In genomic region chr1:116485071-116485735, GRCh38 we compare ENCODE assay signal across 1 cellular context.
TF ChIP-seq lines count a peak whose summit lies in the region.

No MANE protein-coding gene starts in this region.

TF ChIP-seq in HepG2, 621 proteins besides CTCF, POLR2A, EP300 and RAD21 (continued from another document and continues in another):
- TF ChIP-seq ZBED4 (CRISPR knock-in tag; IDR thresholded peaks at IDR 0.05; ENCODE audit: borderline replicate concordance), result peak; percentile 41; the same call in 1 of the 2 replicates
- no peak for TF ChIP-seq ZNF737 (CRISPR knock-in tag; IDR thresholded peaks at IDR 0.05; ENCODE audit: borderline replicate concordance)
- TF ChIP-seq MAFG (CRISPR knock-in tag; IDR thresholded peaks at IDR 0.05), result no peak
- 0 out of 2 replicates have a peak, but pooled peaks have one; percentile 27 for TF ChIP-seq HNF4G (IDR thresholded peaks at IDR 0.05; ENCODE audit: borderline replicate concordance, low read depth, low read length)
- peak; percentile 64; the same call in 1 of the 2 replicates for TF ChIP-seq HNF4G (CRISPR knock-in tag; IDR thresholded peaks at IDR 0.05; ENCODE audit: borderline replicate concordance, low read depth)
- TF ChIP-seq RBAK (CRISPR knock-in tag; IDR thresholded peaks at IDR 0.05), result no peak
- peak; percentile 72 for TF ChIP-seq BCL6 (CRISPR knock-in tag; IDR thresholded peaks at IDR 0.05)
- TF ChIP-seq ZNF224 (CRISPR knock-in tag; IDR thresholded peaks at IDR 0.05), result no peak
- no peak for TF ChIP-seq ZNF577 (CRISPR knock-in tag; IDR thresholded peaks at IDR 0.05; ENCODE audit: borderline replicate concordance, low read depth)
- no peak for TF ChIP-seq ZNF33B (CRISPR knock-in tag; IDR thresholded peaks at IDR 0.05)
- TF ChIP-seq ZNF766 (CRISPR knock-in tag; IDR thresholded peaks at IDR 0.05; ENCODE audit: borderline replicate concordance), result no peak
- no peak for TF ChIP-seq ZBTB43 (CRISPR knock-in tag; conservative IDR thresholded peaks at IDR 0.05)
- peak; percentile 97 for TF ChIP-seq SMC3 (IDR thresholded peaks at IDR 0.05; ENCODE audit: low read length)
- TF ChIP-seq ZNF547 (CRISPR knock-in tag; IDR thresholded peaks at IDR 0.05), result no peak
- TF ChIP-seq, protein P1, sequence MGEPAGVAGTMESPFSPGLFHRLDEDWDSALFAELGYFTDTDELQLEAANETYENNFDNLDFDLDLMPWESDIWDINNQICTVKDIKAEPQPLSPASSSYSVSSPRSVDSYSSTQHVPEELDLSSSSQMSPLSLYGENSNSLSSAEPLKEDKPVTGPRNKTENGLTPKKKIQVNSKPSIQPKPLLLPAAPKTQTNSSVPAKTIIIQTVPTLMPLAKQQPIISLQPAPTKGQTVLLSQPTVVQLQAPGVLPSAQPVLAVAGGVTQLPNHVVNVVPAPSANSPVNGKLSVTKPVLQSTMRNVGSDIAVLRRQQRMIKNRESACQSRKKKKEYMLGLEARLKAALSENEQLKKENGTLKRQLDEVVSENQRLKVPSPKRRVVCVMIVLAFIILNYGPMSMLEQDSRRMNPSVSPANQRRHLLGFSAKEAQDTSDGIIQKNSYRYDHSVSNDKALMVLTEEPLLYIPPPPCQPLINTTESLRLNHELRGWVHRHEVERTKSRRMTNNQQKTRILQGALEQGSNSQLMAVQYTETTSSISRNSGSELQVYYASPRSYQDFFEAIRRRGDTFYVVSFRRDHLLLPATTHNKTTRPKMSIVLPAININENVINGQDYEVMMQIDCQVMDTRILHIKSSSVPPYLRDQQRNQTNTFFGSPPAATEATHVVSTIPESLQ (CRISPR knock-in tag; conservative IDR thresholded peaks at IDR 0.05), result no peak
- peak; percentile 76 for TF ChIP-seq ZFY (CRISPR knock-in tag; IDR thresholded peaks at IDR 0.05)
- TF ChIP-seq RFXAP (CRISPR knock-in tag; IDR thresholded peaks at IDR 0.05; ENCODE audit: borderline replicate concordance), result no peak; the same call in 1 of the 2 replicates
- no peak for TF ChIP-seq NFYC (CRISPR knock-in tag; IDR thresholded peaks at IDR 0.05)
- peak; percentile 47; the same call in 1 of the 2 replicates for TF ChIP-seq KDM2A (CRISPR knock-in tag; IDR thresholded peaks at IDR 0.05; ENCODE audit: borderline replicate concordance, low read depth)
- no peak for TF ChIP-seq SMARCC2 (IDR thresholded peaks at IDR 0.05)
- no peak for TF ChIP-seq ZNF343 (CRISPR knock-in tag; IDR thresholded peaks at IDR 0.05)
- no peak for TF ChIP-seq ZNF235 (CRISPR knock-in tag; IDR thresholded peaks at IDR 0.05; ENCODE audit: borderline replicate concordance)
- TF ChIP-seq ZNF746 (CRISPR knock-in tag; IDR thresholded peaks at IDR 0.05), result no peak
- TF ChIP-seq POLR2G (IDR thresholded peaks at IDR 0.05; ENCODE audit: low read depth, low read length), result no peak
- TF ChIP-seq RBFOX2 (IDR thresholded peaks at IDR 0.05; ENCODE audit: low read depth, low read length), result no peak
- no peak for TF ChIP-seq SIN3A (IDR thresholded peaks at IDR 0.05; ENCODE audit: borderline replicate concordance, low read depth, low read length)
- TF ChIP-seq ZSCAN31 (CRISPR knock-in tag; IDR thresholded peaks at IDR 0.05; ENCODE audit: low read depth), result no peak
- peak; percentile 71; the same call in 1 of the 2 replicates for TF ChIP-seq ZMYM4 (CRISPR knock-in tag; IDR thresholded peaks at IDR 0.05)
- TF ChIP-seq ARNT2 (CRISPR knock-in tag; IDR thresholded peaks at IDR 0.05; ENCODE audit: low read depth), result 0 out of 2 replicates have a peak, but pooled peaks have one; percentile 43
- TF ChIP-seq, protein P2, sequence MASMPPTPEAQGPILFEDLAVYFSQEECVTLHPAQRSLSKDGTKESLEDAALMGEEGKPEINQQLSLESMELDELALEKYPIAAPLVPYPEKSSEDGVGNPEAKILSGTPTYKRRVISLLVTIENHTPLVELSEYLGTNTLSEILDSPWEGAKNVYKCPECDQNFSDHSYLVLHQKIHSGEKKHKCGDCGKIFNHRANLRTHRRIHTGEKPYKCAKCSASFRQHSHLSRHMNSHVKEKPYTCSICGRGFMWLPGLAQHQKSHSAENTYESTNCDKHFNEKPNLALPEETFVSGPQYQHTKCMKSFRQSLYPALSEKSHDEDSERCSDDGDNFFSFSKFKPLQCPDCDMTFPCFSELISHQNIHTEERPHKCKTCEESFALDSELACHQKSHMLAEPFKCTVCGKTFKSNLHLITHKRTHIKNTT (CRISPR knock-in tag; IDR thresholded peaks at IDR 0.05), result no peak
- TF ChIP-seq HOMEZ (CRISPR knock-in tag; IDR thresholded peaks at IDR 0.05; ENCODE audit: low read depth), result no peak
- no peak for TF ChIP-seq ZNF256 (CRISPR knock-in tag; conservative IDR thresholded peaks at IDR 0.05)
- TF ChIP-seq, protein P3, sequence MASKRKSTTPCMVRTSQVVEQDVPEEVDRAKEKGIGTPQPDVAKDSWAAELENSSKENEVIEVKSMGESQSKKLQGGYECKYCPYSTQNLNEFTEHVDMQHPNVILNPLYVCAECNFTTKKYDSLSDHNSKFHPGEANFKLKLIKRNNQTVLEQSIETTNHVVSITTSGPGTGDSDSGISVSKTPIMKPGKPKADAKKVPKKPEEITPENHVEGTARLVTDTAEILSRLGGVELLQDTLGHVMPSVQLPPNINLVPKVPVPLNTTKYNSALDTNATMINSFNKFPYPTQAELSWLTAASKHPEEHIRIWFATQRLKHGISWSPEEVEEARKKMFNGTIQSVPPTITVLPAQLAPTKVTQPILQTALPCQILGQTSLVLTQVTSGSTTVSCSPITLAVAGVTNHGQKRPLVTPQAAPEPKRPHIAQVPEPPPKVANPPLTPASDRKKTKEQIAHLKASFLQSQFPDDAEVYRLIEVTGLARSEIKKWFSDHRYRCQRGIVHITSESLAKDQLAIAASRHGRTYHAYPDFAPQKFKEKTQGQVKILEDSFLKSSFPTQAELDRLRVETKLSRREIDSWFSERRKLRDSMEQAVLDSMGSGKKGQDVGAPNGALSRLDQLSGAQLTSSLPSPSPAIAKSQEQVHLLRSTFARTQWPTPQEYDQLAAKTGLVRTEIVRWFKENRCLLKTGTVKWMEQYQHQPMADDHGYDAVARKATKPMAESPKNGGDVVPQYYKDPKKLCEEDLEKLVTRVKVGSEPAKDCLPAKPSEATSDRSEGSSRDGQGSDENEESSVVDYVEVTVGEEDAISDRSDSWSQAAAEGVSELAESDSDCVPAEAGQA (IDR thresholded peaks at IDR 0.05; ENCODE audit: low read depth), result no peak
- TF ChIP-seq, protein P3 (CRISPR knock-in tag; IDR thresholded peaks at IDR 0.05; ENCODE audit: borderline replicate concordance), result no peak
- 0 out of 2 replicates have a peak, but pooled peaks have one; percentile 37 for TF ChIP-seq ZKSCAN8 (CRISPR knock-in tag; IDR thresholded peaks at IDR 0.05; ENCODE audit: borderline replicate concordance)
- TF ChIP-seq, protein P4, sequence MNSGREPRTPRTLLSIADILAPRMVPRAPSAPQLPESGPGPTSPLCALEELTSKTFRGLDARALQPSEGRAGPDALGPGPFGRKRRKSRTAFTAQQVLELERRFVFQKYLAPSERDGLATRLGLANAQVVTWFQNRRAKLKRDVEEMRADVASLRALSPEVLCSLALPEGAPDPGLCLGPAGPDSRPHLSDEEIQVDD (CRISPR knock-in tag; IDR thresholded peaks at IDR 0.05; ENCODE audit: borderline replicate concordance), result no peak
- no peak for TF ChIP-seq SNRNP70 (IDR thresholded peaks at IDR 0.05; ENCODE audit: low read depth, low read length)
- TF ChIP-seq, protein P5, sequence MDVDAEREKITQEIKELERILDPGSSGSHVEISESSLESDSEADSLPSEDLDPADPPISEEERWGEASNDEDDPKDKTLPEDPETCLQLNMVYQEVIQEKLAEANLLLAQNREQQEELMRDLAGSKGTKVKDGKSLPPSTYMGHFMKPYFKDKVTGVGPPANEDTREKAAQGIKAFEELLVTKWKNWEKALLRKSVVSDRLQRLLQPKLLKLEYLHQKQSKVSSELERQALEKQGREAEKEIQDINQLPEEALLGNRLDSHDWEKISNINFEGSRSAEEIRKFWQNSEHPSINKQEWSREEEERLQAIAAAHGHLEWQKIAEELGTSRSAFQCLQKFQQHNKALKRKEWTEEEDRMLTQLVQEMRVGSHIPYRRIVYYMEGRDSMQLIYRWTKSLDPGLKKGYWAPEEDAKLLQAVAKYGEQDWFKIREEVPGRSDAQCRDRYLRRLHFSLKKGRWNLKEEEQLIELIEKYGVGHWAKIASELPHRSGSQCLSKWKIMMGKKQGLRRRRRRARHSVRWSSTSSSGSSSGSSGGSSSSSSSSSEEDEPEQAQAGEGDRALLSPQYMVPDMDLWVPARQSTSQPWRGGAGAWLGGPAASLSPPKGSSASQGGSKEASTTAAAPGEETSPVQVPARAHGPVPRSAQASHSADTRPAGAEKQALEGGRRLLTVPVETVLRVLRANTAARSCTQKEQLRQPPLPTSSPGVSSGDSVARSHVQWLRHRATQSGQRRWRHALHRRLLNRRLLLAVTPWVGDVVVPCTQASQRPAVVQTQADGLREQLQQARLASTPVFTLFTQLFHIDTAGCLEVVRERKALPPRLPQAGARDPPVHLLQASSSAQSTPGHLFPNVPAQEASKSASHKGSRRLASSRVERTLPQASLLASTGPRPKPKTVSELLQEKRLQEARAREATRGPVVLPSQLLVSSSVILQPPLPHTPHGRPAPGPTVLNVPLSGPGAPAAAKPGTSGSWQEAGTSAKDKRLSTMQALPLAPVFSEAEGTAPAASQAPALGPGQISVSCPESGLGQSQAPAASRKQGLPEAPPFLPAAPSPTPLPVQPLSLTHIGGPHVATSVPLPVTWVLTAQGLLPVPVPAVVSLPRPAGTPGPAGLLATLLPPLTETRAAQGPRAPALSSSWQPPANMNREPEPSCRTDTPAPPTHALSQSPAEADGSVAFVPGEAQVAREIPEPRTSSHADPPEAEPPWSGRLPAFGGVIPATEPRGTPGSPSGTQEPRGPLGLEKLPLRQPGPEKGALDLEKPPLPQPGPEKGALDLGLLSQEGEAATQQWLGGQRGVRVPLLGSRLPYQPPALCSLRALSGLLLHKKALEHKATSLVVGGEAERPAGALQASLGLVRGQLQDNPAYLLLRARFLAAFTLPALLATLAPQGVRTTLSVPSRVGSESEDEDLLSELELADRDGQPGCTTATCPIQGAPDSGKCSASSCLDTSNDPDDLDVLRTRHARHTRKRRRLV (CRISPR knock-in tag; IDR thresholded peaks at IDR 0.05), result no peak
- TF ChIP-seq MLLT10 (CRISPR knock-in tag; IDR thresholded peaks at IDR 0.05), result no peak
